1 cellular context compared by ENCODE assay signal in the genomic region with DNA sequence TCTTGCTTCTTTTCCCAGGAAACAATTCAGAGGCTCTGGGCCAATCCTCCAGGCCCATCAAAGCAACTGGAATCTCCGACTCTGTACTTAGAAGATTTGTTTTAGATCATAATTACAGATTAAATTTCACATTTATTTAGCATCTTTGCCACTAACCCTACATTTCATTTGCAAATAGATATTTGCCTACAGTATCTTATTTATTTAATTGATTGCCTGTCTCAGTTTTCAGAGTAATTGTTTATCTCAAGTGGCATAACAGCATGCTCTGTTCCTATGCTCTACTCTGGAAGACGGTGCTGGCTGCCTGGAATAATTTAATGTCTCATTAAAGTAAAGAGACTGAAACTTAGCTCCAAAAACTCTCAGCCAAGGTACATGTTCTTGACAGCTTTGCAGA.
A peak's percentile ranks its signal among the peaks of the same experiment; 100 is the strongest.
TF ChIP-seq lines count a peak whose summit lies in the region.

No MANE protein-coding gene starts in this region.

TF ChIP-seq in HEK293, 187 proteins besides CTCF, POLR2A, EP300 and RAD21 (continued from another document):
- TF ChIP-seq, protein P1, sequence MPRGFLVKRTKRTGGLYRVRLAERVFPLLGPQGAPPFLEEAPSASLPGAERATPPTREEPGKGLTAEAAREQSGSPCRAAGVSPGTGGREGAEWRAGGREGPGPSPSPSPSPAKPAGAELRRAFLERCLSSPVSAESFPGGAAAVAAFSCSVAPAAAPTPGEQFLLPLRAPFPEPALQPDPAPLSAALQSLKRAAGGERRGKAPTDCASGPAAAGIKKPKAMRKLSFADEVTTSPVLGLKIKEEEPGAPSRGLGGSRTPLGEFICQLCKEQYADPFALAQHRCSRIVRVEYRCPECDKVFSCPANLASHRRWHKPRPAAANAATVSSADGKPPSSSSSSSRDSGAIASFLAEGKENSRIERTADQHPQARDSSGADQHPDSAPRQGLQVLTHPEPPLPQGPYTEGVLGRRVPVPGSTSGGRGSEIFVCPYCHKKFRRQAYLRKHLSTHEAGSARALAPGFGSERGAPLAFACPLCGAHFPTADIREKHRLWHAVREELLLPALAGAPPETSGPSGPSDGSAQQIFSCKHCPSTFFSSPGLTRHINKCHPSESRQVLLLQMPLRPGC (tag by site-specific recombination; IDR thresholded peaks at IDR 0.05), result peak; percentile 52; the same call in 1 of the 2 replicates
- peak; percentile 89 for TF ChIP-seq GLI2 (tag by site-specific recombination; IDR thresholded peaks at IDR 0.05; ENCODE audit: borderline replicate concordance, low read depth)
TF ChIP-seq in HEK293: peak in this region for 21.
